22 cellular contexts compared by ENCODE assay signal in genomic region chr17:68324114-68324513, GRCh38. TPM values are rescaled to one million over a fixed set of nuclear protein-coding genes. Genes with fewer than 3 reads are reported as not detected.
DNase-seq lines count a peak whose midpoint lies in the region; ATAC-seq and TF ChIP-seq lines count a peak whose summit lies in the region.
"Had no signal": no experiment of that assay in that cellular context is flagged by ENCODE, and none has a peak within 500 bp of the region (broad histone marks: within the 10 kb centered on the region; RNA-seq: fewer than 3 reads in every experiment).

No MANE protein-coding gene starts in this region.

- H3K9me3 Mint-ChIP-seq in T-helper 2 cell treated with Interferon-gamma antibody and Interleukin-4, amounts not matched to agents 5 μg/mL and 100 μg/mL, for 36 hours, result no peaks in the 10 kb centered on the region
- peaks cover 0 to 2% (median 0%) of the 10 kb centered on the region in 8 donors for H3K9me3 Mint-ChIP-seq in CD4-positive, alpha-beta memory T cell

- CTCF ChIA-PET in CD4-positive, alpha-beta memory T cell (lab: Charles Lee; ENCODE audit: partially characterized antibody), result interaction anchor here (0.9 to 1.6 kb wide), 5 partner anchors 20 to 115 kb away, joined by 3 to 6 read pairs (median 5); partner anchors contain the start of gene ARSG

- no peaks in the 10 kb centered on the region for H3K9me3 ChIP-seq in psoas muscle
- no peaks in the 10 kb centered on the region for H3K9me3 ChIP-seq in CD4-positive, alpha-beta memory T cell (ENCODE audit: control insufficient read depth in 1 of 2, low read length in 2 of 2)
- H3K9me3 ChIP-seq: SJCRH30 had no signal

- DNase-seq in T-helper 2 cell treated with Interferon-gamma antibody and Interleukin-4, amounts not matched to agents 5 μg/mL and 100 μg/mL, for 36 hours (ENCODE audit: low spot score), result no peak
- DNase-seq in T-helper 2 cell (no peak), LHCN-M2 (ENCODE audit: low read depth) (peak; percentile 37), dermis blood vessel endothelial cell (peak; percentile 86), psoas muscle (peak; percentile 76 to 92), KBM-7 (no peak)
- no peak for DNase-seq in CD4-positive, alpha-beta memory T cell
- DNase-seq: ACHN; CD8-positive, alpha-beta memory T cell; H7; MV-4-11; NCI-H1694 treated with DMSO at 0.1 percent for 48 hours; NCI-H2081 treated with DMSO at 0.1 percent for 48 hours; NCI-H2171 treated with DMSO at 0.1 percent for 48 hours; NCI-H446 treated with DMSO at 0.1 percent for 48 hours; NCI-H526 treated with DMSO at 0.1 percent for 48 hours; OCI-M1; SJCRH30 had no signal

- H3K36me3 ChIP-seq in psoas muscle (ENCODE audit: insufficient read depth in 1 of 2, low read depth in 1 of 2), result no peaks in the 10 kb centered on the region
- no peaks in the 10 kb centered on the region for H3K36me3 ChIP-seq in CD4-positive, alpha-beta memory T cell (ENCODE audit: insufficient read depth, low read length)
- H3K36me3 ChIP-seq: BLaER1, SJCRH30 had no signal

- POLR2A ChIA-PET in CD4-positive, alpha-beta memory T cell (lab: Charles Lee; ENCODE audit: partially characterized antibody), result interaction anchor here (1.1 to 2.8 kb wide), 4 partner anchors 10 to 33 kb away, joined by 3 to 8 read pairs (median 6); partner anchors contain the start of genes ARSG and SLC16A6

- ATAC-seq in psoas muscle (peak; percentile 85 to 89 (median 88)), GM18909 (IDR thresholded peaks at IDR 0.05; ENCODE audit: poor library complexity, unreplicated experiment) (no peak)
- ATAC-seq: K562 had no signal

- peak overlapping the region; percentile 19 for H3K27ac Mint-ChIP-seq in T-helper 2 cell treated with Interferon-gamma antibody and Interleukin-4, amounts not matched to agents 5 μg/mL and 100 μg/mL, for 36 hours
- H3K27ac Mint-ChIP-seq in CD4-positive, alpha-beta memory T cell, result no peak overlapping the region

- no peaks in the 10 kb centered on the region for H3K27me3 ChIP-seq in psoas muscle (ENCODE audit: insufficient read depth in 3 of 3, low read length in 2 of 3)
- H3K27me3 ChIP-seq in CD4-positive, alpha-beta memory T cell (ENCODE audit: insufficient read depth, low read length), result no peaks in the 10 kb centered on the region
- H3K27me3 ChIP-seq: BLaER1, SJCRH30 had no signal

- peak overlapping the region; percentile 99 for H3K27ac ChIP-seq in psoas muscle
- no peak overlapping the region for H3K27ac ChIP-seq in CD4-positive, alpha-beta memory T cell (ENCODE audit: low read depth, low read length)
- H3K27ac ChIP-seq: 22Rv1, BLaER1, SJCRH30 had no signal

- no peaks in the 10 kb centered on the region for H3K27me3 Mint-ChIP-seq in T-helper 2 cell treated with Interferon-gamma antibody and Interleukin-4, amounts not matched to agents 5 μg/mL and 100 μg/mL, for 36 hours (ENCODE audit: low read depth)
- H3K27me3 Mint-ChIP-seq in CD4-positive, alpha-beta memory T cell, result no peaks in the 10 kb centered on the region

- intact Hi-C loops in psoas muscle (cut with DNase I), result loop anchor here in 1 of 2 donors (1.0 kb wide), 1 partner anchor 54 kb away; no protein-coding TSS in a partner anchor
- intact Hi-C loops in CD4-positive, alpha-beta memory T cell (cut with micrococcal nuclease), result no loop called here

- H3K4me3 ChIP-seq in psoas muscle, result no peak overlapping the region
- no peak overlapping the region for H3K4me3 ChIP-seq in CD4-positive, alpha-beta memory T cell (ENCODE audit: low read length in 2 of 2)
- H3K4me3 ChIP-seq: BLaER1, K562, SJCRH30 had no signal

- peaks cover 12% of the 10 kb centered on the region for H3K4me1 Mint-ChIP-seq in T-helper 2 cell treated with Interferon-gamma antibody and Interleukin-4, amounts not matched to agents 5 μg/mL and 100 μg/mL, for 36 hours (ENCODE audit: low read depth)
- H3K4me1 Mint-ChIP-seq in CD4-positive, alpha-beta memory T cell, result peaks cover 14 to 53% (median 33%) of the 10 kb centered on the region in 4 donors

- in situ Hi-C loops in KBM-7 (cut with MboI; ENCODE audit: low pct_unique_long_range_greater_than_20kb, low sequenced_read_pairs), result no loop called here

- peaks cover 35% of the 10 kb centered on the region for H3K4me1 ChIP-seq in psoas muscle
- H3K4me1 ChIP-seq in CD4-positive, alpha-beta memory T cell (ENCODE audit: insufficient read depth, low read length), result peaks cover 12% of the 10 kb centered on the region
- H3K4me1 ChIP-seq: SJCRH30 had no signal

- H3K36me3 Mint-ChIP-seq in T-helper 2 cell treated with Interferon-gamma antibody and Interleukin-4, amounts not matched to agents 5 μg/mL and 100 μg/mL, for 36 hours (ENCODE audit: low read depth), result no peaks in the 10 kb centered on the region
- H3K36me3 Mint-ChIP-seq in CD4-positive, alpha-beta memory T cell, result no peaks in the 10 kb centered on the region

- H3K4me3 Mint-ChIP-seq in T-helper 2 cell treated with Interferon-gamma antibody and Interleukin-4, amounts not matched to agents 5 μg/mL and 100 μg/mL, for 36 hours, result no peak overlapping the region
- H3K4me3 Mint-ChIP-seq in CD4-positive, alpha-beta memory T cell, result peak overlapping the region in 3 of 8 donors; percentile 15 to 34 (median 34)

- WGBS in psoas muscle, 3 donors, result 28 to 51% (median 29%) methylated on average over 10 of the region's 10 CpGs

- TF ChIP-seq CTCF in psoas muscle (IDR thresholded peaks at IDR 0.05), result no peak

RNA-seq across cellular contexts. Expression of gene ARSG, which starts 32.8 kb away (rescaled TPM):
- 1.3 and 3.2 TPM in 2 replicates for total RNA-seq in LHCN-M2 (2014; rRNA removed)
- polyA plus RNA-seq in LHCN-M2 (2012), result 1.9 TPM
- 3.7 and 5.1 TPM in 2 replicates for total RNA-seq in dermis blood vessel endothelial cell
- total RNA-seq in psoas muscle, result 1 to 10 TPM; 2.1 to 6.1 (median 3.1) TPM
- 1 to 10 TPM; 1.7 to 3.7 (median 1.9) TPM for polyA plus RNA-seq in psoas muscle
- 10 to 100 TPM; 13.6 to 19.1 TPM for total RNA-seq in CD4-positive, alpha-beta memory T cell
- polyA plus RNA-seq in CD4-positive, alpha-beta memory T cell, result 10 to 100 TPM; 10.4 to 12.6 TPM

RNA-seq across cellular contexts. Expression of gene SLC16A6, which starts 33.2 kb away (rescaled TPM):
- total RNA-seq in LHCN-M2 (2014; rRNA removed) (0.13 and 0.17 TPM in 2 replicates), dermis blood vessel endothelial cell (1.5 TPM in 2 replicates), psoas muscle (10 to 100 TPM in 1 of 4 donors, 1 to 10 TPM in 2, under 1 TPM in 1; 0.82 to 47.7 (median 6.4) TPM)
- 0.04 TPM for polyA plus RNA-seq in LHCN-M2 (2012)
- polyA plus RNA-seq in psoas muscle, result 10 to 100 TPM in 1 of 3 donors, under 1 TPM in 2; 0.75 to 31.1 (median 0.86) TPM
- 1 to 10 TPM; 6.9 to 7.4 TPM for total RNA-seq in CD4-positive, alpha-beta memory T cell
- polyA plus RNA-seq in CD4-positive, alpha-beta memory T cell, result 1 to 10 TPM; 1.7 to 2.0 TPM

Comparison
In these comparisons a context has a peak if more than half of its experiments do, and no peak if none do; other contexts are left out.
1. DNase-seq: peak in LHCN-M2 (single experiment), dermis blood vessel endothelial cell (single experiment) and psoas muscle (2 of 2); none in T-helper 2 cell treated with Interferon-gamma antibody and Interleukin-4, amounts not matched to agents 5 μg/mL and 100 μg/mL, for 36 hours (single experiment), T-helper 2 cell (0 of 5), KBM-7 (single experiment) and CD4-positive, alpha-beta memory T cell (0 of 5).